ENCODE assay signal across 12 cellular contexts in genomic region chr11:128493570-128493965, GRCh38.
DNase-seq lines count a peak whose midpoint lies in the region; ATAC-seq and TF ChIP-seq lines count a peak whose summit lies in the region.
"Had no signal": no experiment of that assay in that cellular context is flagged by ENCODE, and none has a peak within 500 bp of the region (broad histone marks: within the 10 kb centered on the region; RNA-seq: fewer than 3 reads in every experiment).

No MANE protein-coding gene starts in this region.

- H3K27ac ChIP-seq in DOHH2 (ENCODE audit: low read depth, low read length): peak overlapping the region; percentile 26; the same call in 1 of the 2 replicates
- peak overlapping the region; percentile 48 for H3K27ac ChIP-seq in OCI-LY1 (ENCODE audit: low read depth, low read length, poor library complexity, severe bottlenecking)
- peak overlapping the region in 16 of 21 experiments; percentile 2 to 80 (median 54) for H3K27ac ChIP-seq in skin epidermis

- no peaks in the 10 kb centered on the region for H3K9me3 ChIP-seq in DOHH2 (ENCODE audit: control insufficient read depth, insufficient read depth, low read length)
- no peaks in the 10 kb centered on the region for H3K9me3 ChIP-seq in OCI-LY1 (ENCODE audit: low read length)
- no peaks in the 10 kb centered on the region for H3K9me3 ChIP-seq in BE2C

- peak overlapping the region; percentile 97 for H3K27ac Mint-ChIP-seq in effector memory CD8-positive, alpha-beta T cell

- H3K4me3 ChIP-seq in DOHH2 (ENCODE audit: low read length) (no peak overlapping the region), OCI-LY1 (ENCODE audit: low read depth, low read length, poor library complexity, severe bottlenecking) (no peak overlapping the region), skin epidermis (no peak overlapping the region), BE2C (ENCODE audit: low read depth, low read length) (no peak overlapping the region)
- H3K4me3 ChIP-seq: K562 had no signal

- H4K20me1 ChIP-seq in DOHH2 (ENCODE audit: control insufficient read depth, insufficient read depth, low read depth, low read length) (peaks cover 60% of the 10 kb centered on the region), OCI-LY1 (ENCODE audit: insufficient read depth, low read length) (no peaks in the 10 kb centered on the region)

- H3K9me2 ChIP-seq in DOHH2 (replicated peaks; ENCODE audit: control insufficient read depth, low read length) (no peaks in the 10 kb centered on the region), OCI-LY1 (ENCODE audit: low read depth, low read length) (no peaks in the 10 kb centered on the region)

- H3K27me3 ChIP-seq in DOHH2 (ENCODE audit: control insufficient read depth, low read length) (no peaks in the 10 kb centered on the region), OCI-LY1 (ENCODE audit: insufficient read depth, low read length) (no peaks in the 10 kb centered on the region), BE2C (no peaks in the 10 kb centered on the region)

- H3K9ac ChIP-seq in OCI-LY1 (ENCODE audit: low read length): no peak overlapping the region

- peak overlapping the region; percentile 73 to 96 for H3K4me3 Mint-ChIP-seq in effector memory CD8-positive, alpha-beta T cell
- H3K4me3 Mint-ChIP-seq: neural crest cell had no signal

- H3K36me3 ChIP-seq in DOHH2 (ENCODE audit: control insufficient read depth, low read length) (peaks cover 99% of the 10 kb centered on the region), OCI-LY1 (ENCODE audit: insufficient read depth, low read length) (peaks cover 75% of the 10 kb centered on the region), BE2C (no peaks in the 10 kb centered on the region)

- H3F3A ChIP-seq in DOHH2 (ENCODE audit: control insufficient read depth, insufficient read depth) (peaks cover 11% of the 10 kb centered on the region), OCI-LY1 (ENCODE audit: insufficient read depth, low read length) (no peaks in the 10 kb centered on the region)

- no peaks in the 10 kb centered on the region for H3K9me3 Mint-ChIP-seq in effector memory CD8-positive, alpha-beta T cell
- H3K9me3 Mint-ChIP-seq: neural crest cell had no signal

- no peak for ATAC-seq in effector memory CD8-positive, alpha-beta T cell (replicated peaks)
- ATAC-seq: K562 had no signal

- H2AFZ ChIP-seq in OCI-LY1 (ENCODE audit: low read length): no peak overlapping the region

- H3K4me2 ChIP-seq in DOHH2 (ENCODE audit: low read length) (peak overlapping the region; percentile 15), OCI-LY1 (ENCODE audit: low read length) (no peak overlapping the region)

- peaks cover 94% of the 10 kb centered on the region for H3K36me3 Mint-ChIP-seq in effector memory CD8-positive, alpha-beta T cell (ENCODE audit: insufficient read depth)

- peaks cover 78 to 95% of the 10 kb centered on the region in 2 donors for H3K4me1 Mint-ChIP-seq in effector memory CD8-positive, alpha-beta T cell (ENCODE audit: low read depth in 2 of 2)

- TF ChIP-seq CTCF in DOHH2 (IDR thresholded peaks at IDR 0.05; ENCODE audit: low read depth, low read length, poor library complexity, severe bottlenecking): no peak
- TF ChIP-seq CTCF in OCI-LY1 (IDR thresholded peaks at IDR 0.05; ENCODE audit: low read length): no peak
- no peak for TF ChIP-seq CTCF in BE2C (IDR thresholded peaks at IDR 0.05; ENCODE audit: low read depth, low read length)

- H3K4me1 ChIP-seq in DOHH2 (ENCODE audit: control insufficient read depth, low read length): peaks cover 95% of the 10 kb centered on the region
- peaks cover 74% of the 10 kb centered on the region for H3K4me1 ChIP-seq in OCI-LY1 (ENCODE audit: insufficient read depth, low read length, severe bottlenecking)
- H3K4me1 ChIP-seq in BE2C: peaks cover 4% of the 10 kb centered on the region; the same call in 1 of the 2 replicates

- no peak for DNase-seq in effector memory CD8-positive, alpha-beta T cell
- no peak for DNase-seq in BE2C
- DNase-seq in HK-2 (ENCODE audit: unreplicated experiment): no peak
- no peak for DNase-seq in mucosa of gallbladder (ENCODE audit: low spot score)
- DNase-seq: DMS79 treated with DMSO at 0.1 percent for 48 hours; NCI-H446; stimulated activated CD4-positive, alpha-beta T cell treated with anti-CD3 and anti-CD28 coated beads, Interleukin-4, amount 100 ng/mL, for 1 hour had no signal

- H3K79me2 ChIP-seq in DOHH2 (ENCODE audit: control insufficient read depth, low read length): peaks cover 100% of the 10 kb centered on the region
- peaks cover 76% of the 10 kb centered on the region for H3K79me2 ChIP-seq in OCI-LY1 (ENCODE audit: insufficient read depth, low read length)

- H3K27me3 Mint-ChIP-seq in effector memory CD8-positive, alpha-beta T cell: no peaks in the 10 kb centered on the region
